ENCODE assay signal across 2 cellular contexts in genomic region chr19:38951187-38951586, GRCh38.
TF ChIP-seq lines count a peak whose summit lies in the region.

No MANE protein-coding gene starts in this region.

TF ChIP-seq in HEK293, 187 proteins besides CTCF, POLR2A, EP300 and RAD21:
- TF ChIP-seq ZBTB21 (tag by site-specific recombination; IDR thresholded peaks at IDR 0.05) (no peak), ZNF121 (tag by site-specific recombination; IDR thresholded peaks at IDR 0.05) (peak; percentile 97)

TF ChIP-seq in K562, 482 proteins besides CTCF, POLR2A, EP300 and RAD21:
- TF ChIP-seq CREB3L1 (IDR thresholded peaks at IDR 0.05; ENCODE audit: borderline replicate concordance, low read depth) (no peak), ATF7 (IDR thresholded peaks at IDR 0.05) (no peak), ZNF121 (CRISPR knock-in tag; conservative IDR thresholded peaks at IDR 0.05) (peak; percentile 89), BCOR (IDR thresholded peaks at IDR 0.05) (0 out of 2 replicates have a peak, but pooled peaks have one; percentile 12), RBM25 (IDR thresholded peaks at IDR 0.05; ENCODE audit: low read depth, low read length, severe bottlenecking) (peak; percentile 36)
- TF ChIP-seq, protein P1, sequence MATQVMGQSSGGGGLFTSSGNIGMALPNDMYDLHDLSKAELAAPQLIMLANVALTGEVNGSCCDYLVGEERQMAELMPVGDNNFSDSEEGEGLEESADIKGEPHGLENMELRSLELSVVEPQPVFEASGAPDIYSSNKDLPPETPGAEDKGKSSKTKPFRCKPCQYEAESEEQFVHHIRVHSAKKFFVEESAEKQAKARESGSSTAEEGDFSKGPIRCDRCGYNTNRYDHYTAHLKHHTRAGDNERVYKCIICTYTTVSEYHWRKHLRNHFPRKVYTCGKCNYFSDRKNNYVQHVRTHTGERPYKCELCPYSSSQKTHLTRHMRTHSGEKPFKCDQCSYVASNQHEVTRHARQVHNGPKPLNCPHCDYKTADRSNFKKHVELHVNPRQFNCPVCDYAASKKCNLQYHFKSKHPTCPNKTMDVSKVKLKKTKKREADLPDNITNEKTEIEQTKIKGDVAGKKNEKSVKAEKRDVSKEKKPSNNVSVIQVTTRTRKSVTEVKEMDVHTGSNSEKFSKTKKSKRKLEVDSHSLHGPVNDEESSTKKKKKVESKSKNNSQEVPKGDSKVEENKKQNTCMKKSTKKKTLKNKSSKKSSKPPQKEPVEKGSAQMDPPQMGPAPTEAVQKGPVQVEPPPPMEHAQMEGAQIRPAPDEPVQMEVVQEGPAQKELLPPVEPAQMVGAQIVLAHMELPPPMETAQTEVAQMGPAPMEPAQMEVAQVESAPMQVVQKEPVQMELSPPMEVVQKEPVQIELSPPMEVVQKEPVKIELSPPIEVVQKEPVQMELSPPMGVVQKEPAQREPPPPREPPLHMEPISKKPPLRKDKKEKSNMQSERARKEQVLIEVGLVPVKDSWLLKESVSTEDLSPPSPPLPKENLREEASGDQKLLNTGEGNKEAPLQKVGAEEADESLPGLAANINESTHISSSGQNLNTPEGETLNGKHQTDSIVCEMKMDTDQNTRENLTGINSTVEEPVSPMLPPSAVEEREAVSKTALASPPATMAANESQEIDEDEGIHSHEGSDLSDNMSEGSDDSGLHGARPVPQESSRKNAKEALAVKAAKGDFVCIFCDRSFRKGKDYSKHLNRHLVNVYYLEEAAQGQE (CRISPR knock-in tag; IDR thresholded peaks at IDR 0.05; ENCODE audit: low read depth) = no peak
